Comparison of ENCODE assay signal across 21 cellular contexts in the genomic region with DNA sequence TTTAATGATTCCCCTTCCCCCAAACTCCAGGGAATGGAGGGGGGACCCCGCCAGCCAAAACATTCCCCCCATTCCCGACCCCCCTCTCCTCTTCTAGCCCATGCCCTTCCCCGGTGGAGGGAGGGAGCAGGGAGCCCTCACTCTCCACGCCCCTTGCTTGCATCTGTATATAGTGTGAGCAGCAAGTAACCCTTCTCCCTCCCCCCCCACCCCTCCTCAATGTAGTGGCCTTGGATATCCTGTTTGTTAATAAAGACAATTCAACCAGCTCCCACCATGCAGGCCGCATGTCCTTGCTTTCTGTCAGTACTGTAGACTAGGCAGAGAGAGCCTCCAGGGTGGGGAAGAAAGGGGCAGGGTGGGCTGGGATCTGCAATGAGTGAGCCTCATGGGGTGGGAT. TPM values are rescaled to one million over a fixed set of nuclear protein-coding genes. Genes with fewer than 3 reads are reported as not detected.
A peak's percentile ranks its signal among the peaks of the same experiment; 100 is the strongest.
DNase-seq lines count a peak whose midpoint lies in the region; ATAC-seq and TF ChIP-seq lines count a peak whose summit lies in the region.
"Had no signal": no experiment of that assay in that cellular context is flagged by ENCODE, and none has a peak within 500 bp of the region (broad histone marks: within the 10 kb centered on the region; RNA-seq: fewer than 3 reads in every experiment).

No MANE protein-coding gene starts in this region.

- H3K27ac Mint-ChIP-seq in CD4-positive, alpha-beta T cell: no peak overlapping the region
- H3K27ac Mint-ChIP-seq in memory B cell: peak overlapping the region; percentile 68
- no peak overlapping the region for H3K27ac Mint-ChIP-seq in stimulated activated naive B cell treated with anti-CD40 and anti-IgM and Interleukin-4, amounts not matched to agents 10 μg/mL and 1 μg/mL and 100 μg/mL, for 72 hours

- H3K4me1 Mint-ChIP-seq in CD4-positive, alpha-beta T cell (ENCODE audit: low read depth): peaks cover 27% of the 10 kb centered on the region
- H3K4me1 Mint-ChIP-seq in memory B cell: peaks cover 17% of the 10 kb centered on the region
- peaks cover 32 to 36% of the 10 kb centered on the region in 2 donors for H3K4me1 Mint-ChIP-seq in stimulated activated naive B cell treated with anti-CD40 and anti-IgM and Interleukin-4, amounts not matched to agents 10 μg/mL and 1 μg/mL and 100 μg/mL, for 72 hours

- H3K27ac ChIP-seq in 22Rv1: peak overlapping the region; percentile 98
- H3K27ac ChIP-seq in CD4-positive, alpha-beta T cell (ENCODE audit: low read depth, low read length): no peak overlapping the region
- peak overlapping the region; percentile 21 for H3K27ac ChIP-seq in WERI-Rb-1

- intact Hi-C loops in CD4-positive, alpha-beta T cell (cut with DNase I, micrococcal nuclease): no loop called here
- intact Hi-C loops in mucosa of descending colon (cut with DNase I, micrococcal nuclease): loop anchor here in 1 of 2 donors (10.0 kb wide), 1 partner anchor 173 kb away; no protein-coding TSS in a partner anchor

- TF ChIP-seq CTCF in 22Rv1 (IDR thresholded peaks at IDR 0.05): no peak
- no peak for TF ChIP-seq CTCF in CD4-positive, alpha-beta T cell (IDR thresholded peaks at IDR 0.05)
- no peak for TF ChIP-seq CTCF in WERI-Rb-1 (IDR thresholded peaks at IDR 0.05; ENCODE audit: low read depth, low read length)
- no peak for TF ChIP-seq CTCF in mucosa of descending colon (IDR thresholded peaks at IDR 0.05)

- no peak overlapping the region for H3K4me3 ChIP-seq in WERI-Rb-1 (ENCODE audit: low read depth, low read length)
- H3K4me3 ChIP-seq in mucosa of descending colon: no peak overlapping the region

- H3K27me3 Mint-ChIP-seq in CD4-positive, alpha-beta T cell: peaks cover 10% of the 10 kb centered on the region
- H3K27me3 Mint-ChIP-seq in memory B cell: no peaks in the 10 kb centered on the region
- peaks cover 4 to 18% of the 10 kb centered on the region in 2 donors for H3K27me3 Mint-ChIP-seq in stimulated activated naive B cell treated with anti-CD40 and anti-IgM and Interleukin-4, amounts not matched to agents 10 μg/mL and 1 μg/mL and 100 μg/mL, for 72 hours

- POLR2A ChIA-PET in CD4-positive, alpha-beta T cell (lab: Charles Lee): no interaction called here

- ATAC-seq in CD4-positive, alpha-beta T cell (ENCODE audit: poor library complexity): no peak
- ATAC-seq in memory B cell (ENCODE audit: low read depth) (no peak), GM19351 (IDR thresholded peaks at IDR 0.05; ENCODE audit: unreplicated experiment) (no peak), mucosa of descending colon (no peak)
- no peak for ATAC-seq in stimulated activated naive B cell treated with anti-CD40 and anti-IgM and Interleukin-4, amounts not matched to agents 10 μg/mL and 1 μg/mL and 100 μg/mL, for 72 hours (replicated peaks)
- ATAC-seq: Panc1 had no signal

- no peaks in the 10 kb centered on the region for H3K9me3 Mint-ChIP-seq in CD4-positive, alpha-beta T cell
- no peaks in the 10 kb centered on the region for H3K9me3 Mint-ChIP-seq in memory B cell
- H3K9me3 Mint-ChIP-seq in stimulated activated naive B cell treated with anti-CD40 and anti-IgM and Interleukin-4, amounts not matched to agents 10 μg/mL and 1 μg/mL and 100 μg/mL, for 72 hours: peaks cover 0 to 1% of the 10 kb centered on the region in 2 donors
- H3K9me3 Mint-ChIP-seq: H9 had no signal

- H3K36me3 Mint-ChIP-seq in CD4-positive, alpha-beta T cell (ENCODE audit: low read depth): peaks cover 53% of the 10 kb centered on the region
- peaks cover 25% of the 10 kb centered on the region for H3K36me3 Mint-ChIP-seq in memory B cell
- peaks cover 49 to 54% of the 10 kb centered on the region in 2 donors for H3K36me3 Mint-ChIP-seq in stimulated activated naive B cell treated with anti-CD40 and anti-IgM and Interleukin-4, amounts not matched to agents 10 μg/mL and 1 μg/mL and 100 μg/mL, for 72 hours

- no peak for DNase-seq in CD4-positive, alpha-beta T cell
- DNase-seq in WERI-Rb-1 (no peak), memory B cell (ENCODE audit: low spot score in 2 of 2) (no peak), glomerular visceral epithelial cell (ENCODE audit: extremely low spot score) (no peak), mucosa of descending colon (no peak)
- no peak for DNase-seq in stimulated activated naive B cell treated with anti-CD40 and anti-IgM and Interleukin-4, amounts not matched to agents 10 μg/mL and 1 μg/mL and 100 μg/mL, for 72 hours
- DNase-seq: C1 segment of cervical spinal cord, Caco-2, MM.1S, NCI-H1092, NCI-H1436 treated with DMSO at 0.1 percent for 48 hours, NCI-H2029, NCI-H2171 had no signal

- peaks cover 89% of the 10 kb centered on the region for H3K36me3 ChIP-seq in WERI-Rb-1
- H3K36me3 ChIP-seq in mucosa of descending colon (ENCODE audit: low read depth): peaks cover 3% of the 10 kb centered on the region

- peaks cover 30% of the 10 kb centered on the region for H3K4me1 ChIP-seq in mucosa of descending colon (ENCODE audit: low read depth)
- H3K4me1 ChIP-seq: Caco-2 had no signal

- CTCF ChIA-PET in CD4-positive, alpha-beta T cell (lab: Charles Lee): no interaction called here

- H3K9me3 ChIP-seq in CD4-positive, alpha-beta T cell (ENCODE audit: control insufficient read depth, low read length): no peaks in the 10 kb centered on the region
- H3K9me3 ChIP-seq in WERI-Rb-1 (ENCODE audit: severe bottlenecking): no peaks in the 10 kb centered on the region
- H3K9me3 ChIP-seq in mucosa of descending colon: no peaks in the 10 kb centered on the region
- H3K9me3 ChIP-seq: Caco-2 had no signal

- no peaks in the 10 kb centered on the region for H3K27me3 ChIP-seq in CD4-positive, alpha-beta T cell (ENCODE audit: control insufficient read depth, insufficient read depth, low read length)
- H3K27me3 ChIP-seq in WERI-Rb-1 (ENCODE audit: insufficient read depth, low read depth, severe bottlenecking): no peaks in the 10 kb centered on the region

- peak overlapping the region; percentile 78 for H3K4me3 Mint-ChIP-seq in CD4-positive, alpha-beta T cell
- H3K4me3 Mint-ChIP-seq in memory B cell: peak overlapping the region; percentile 76
- peak overlapping the region in 1 of 2 donors; percentile 74 for H3K4me3 Mint-ChIP-seq in stimulated activated naive B cell treated with anti-CD40 and anti-IgM and Interleukin-4, amounts not matched to agents 10 μg/mL and 1 μg/mL and 100 μg/mL, for 72 hours

RNA-seq across cellular contexts. Expression of gene C17orf107, which starts 1.6 kb away (rescaled TPM):
- 10 to 100 TPM; 28.9 to 30.5 TPM for total RNA-seq in CD4-positive, alpha-beta T cell
- total RNA-seq in mucosa of descending colon: 1 to 10 TPM in 1 of 3 donors, under 1 TPM in 2; 0.52 to 2.6 (median 0.80) TPM
- total RNA-seq: SK-MEL-5 had no signal

RNA-seq across cellular contexts. Expression of gene CHRNE, which starts 5.1 kb away (rescaled TPM):
- 1 to 10 TPM; 3.2 to 3.7 TPM for total RNA-seq in CD4-positive, alpha-beta T cell
- 1 to 10 TPM in 1 of 3 donors, under 1 TPM in 1, not detected in 1; 0.24 to 1.3 TPM for total RNA-seq in mucosa of descending colon
- total RNA-seq: Caco-2, LHCN-M2, NCI-H460 had no signal

RNA-seq across cellular contexts. Expression of gene GP1BA, which starts 34.3 kb away (rescaled TPM):
- not detected for total RNA-seq in CD4-positive, alpha-beta T cell
- total RNA-seq in mucosa of descending colon: not detected
- total RNA-seq: A673, Caco-2, H9, LHCN-M2, NCI-H460, SK-MEL-5 had no signal

RNA-seq across cellular contexts. Expression of gene SLC25A11, which starts 42.1 kb away (rescaled TPM):
- total RNA-seq in CD4-positive, alpha-beta T cell: 10 to 100 TPM; 20.8 to 21.9 TPM
- 10 to 100 TPM; 68.4 to 87.2 (median 72.8) TPM for total RNA-seq in mucosa of descending colon

RNA-seq across cellular contexts. Expression of gene RNF167, which starts 42.3 kb away (rescaled TPM):
- total RNA-seq in CD4-positive, alpha-beta T cell: 10 to 100 TPM; 59.3 to 62.8 TPM
- total RNA-seq in mucosa of descending colon: 100 to 1,000 TPM in 2 of 3 donors, 10 to 100 TPM in 1; 90.8 to 118 (median 114) TPM

Comparison
In these comparisons a context has a peak if more than half of its experiments do, and no peak if none do; other contexts are left out.
1. RNA of gene C17orf107, which starts 1.6 kb away (total RNA-seq): 28.9 to 30.5 TPM in CD4-positive, alpha-beta T cell; 0.52 to 2.6 TPM in mucosa of descending colon; every median in the first group is over 4 times any median in the second.